In the genomic region with DNA sequence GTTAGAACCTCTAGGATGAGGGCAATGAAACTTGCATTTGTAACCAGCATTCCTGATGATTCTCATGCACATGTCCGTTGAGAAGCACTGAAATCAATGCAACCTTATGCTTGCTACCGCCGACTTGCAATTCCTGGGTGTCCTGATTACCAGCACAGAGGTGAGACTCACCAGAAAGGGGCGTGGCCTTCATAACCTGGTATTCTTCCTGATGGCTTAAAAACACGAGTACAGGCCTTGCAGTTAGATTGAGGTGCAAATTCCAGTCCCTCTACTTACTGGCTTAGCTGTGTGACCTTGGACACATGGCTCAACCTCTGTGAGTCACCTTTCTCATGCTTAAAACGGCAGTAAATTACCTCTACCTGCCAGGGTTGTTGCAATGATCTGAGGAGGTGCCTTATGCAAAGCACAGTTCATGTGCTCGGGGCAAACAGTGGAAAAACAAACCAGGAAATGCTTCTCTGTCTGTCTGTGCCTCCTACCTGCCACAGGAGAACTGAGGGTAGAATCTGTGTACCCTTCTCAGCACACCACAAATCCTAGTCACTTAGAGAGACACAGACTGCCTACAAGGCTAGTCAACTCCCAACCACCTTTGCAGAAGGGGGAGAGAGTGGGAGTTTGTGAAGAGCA, we compare ENCODE assay signal across 10 cellular contexts. TPM values are rescaled to one million over a fixed set of nuclear protein-coding genes. Genes with fewer than 3 reads are reported as not detected.
A peak's percentile ranks its signal among the peaks of the same experiment; 100 is the strongest.
DNase-seq lines count a peak whose midpoint lies in the region; ATAC-seq, FAIRE-seq and TF ChIP-seq lines count a peak whose summit lies in the region.
"Had no signal": no experiment of that assay in that cellular context is flagged by ENCODE, and none has a peak within 500 bp of the region (broad histone marks: within the 10 kb centered on the region; RNA-seq: fewer than 3 reads in every experiment).

No MANE protein-coding gene starts in this region.

- peaks cover 69% of the 10 kb centered on the region for H3K4me1 ChIP-seq in testis

- peak in 1 of 2 donors; percentile 11 for ATAC-seq in activated T-cell treated with anti-CD3 and anti-CD28 coated beads, Interleukin-2, amount 50 U/mL, for 72 hours (replicated peaks in 1 of 2)

- POLR2A ChIA-PET in GM10248 (lab: Yijun Ruan, JAX), result no interaction called here

- peak overlapping the region; percentile 0 to 49 for H3K4me3 Mint-ChIP-seq in activated T-cell treated with anti-CD3 and anti-CD28 coated beads, Interleukin-2, amount 50 U/mL, for 72 hours

- H3K27me3 Mint-ChIP-seq in activated T-cell treated with anti-CD3 and anti-CD28 coated beads, Interleukin-2, amount 50 U/mL, for 72 hours (ENCODE audit: low read depth), result no peaks in the 10 kb centered on the region

- intact Hi-C loops in testis (cut with DNase I; ENCODE audit: low total_unique reads), result no loop called here

- H3K27ac Mint-ChIP-seq in activated T-cell treated with anti-CD3 and anti-CD28 coated beads, Interleukin-2, amount 50 U/mL, for 72 hours, result peak overlapping the region; percentile 69

- no peak for DNase-seq in activated T-cell treated with anti-CD3 and anti-CD28 coated beads, Interleukin-2, amount 50 U/mL, for 72 hours
- DNase-seq in activated T-cell treated with anti-CD3 and anti-CD28 coated beads, Interleukin-2, amount 50 U/mL, for 48 hours, result no peak
- peak; percentile 23 for DNase-seq in activated CD4-positive, alpha-beta T cell treated with anti-CD3 and anti-CD28 coated beads, Interleukin-2, amount 50 U/mL, for 1 hour
- DNase-seq in islet precursor cell (peak; percentile 79), testis (no peak), epidermal melanocyte (ENCODE audit: insufficient read length, low spot score) (no peak), H54 (ENCODE audit: insufficient read length, low spot score) (no peak), GM10248 (ENCODE audit: extremely low spot score) (no peak)
- DNase-seq: substantia nigra had no signal

- 63 to 68% methylated on average over 7 of the region's 7 CpGs for WGBS in testis, 2 donors

- peak overlapping the region; percentile 31 to 39 for H3K27ac ChIP-seq in testis
- H3K27ac ChIP-seq: SJSA1 had no signal

- peaks cover 96% of the 10 kb centered on the region for H3K4me1 Mint-ChIP-seq in activated T-cell treated with anti-CD3 and anti-CD28 coated beads, Interleukin-2, amount 50 U/mL, for 72 hours (ENCODE audit: low read depth)

- TF ChIP-seq POLR2A in testis (IDR thresholded peaks at IDR 0.05) (no peak), H54 (IDR thresholded peaks at IDR 0.05; ENCODE audit: low read depth, low read length) (no peak)

- no peaks in the 10 kb centered on the region for H3K9me3 Mint-ChIP-seq in activated T-cell treated with anti-CD3 and anti-CD28 coated beads, Interleukin-2, amount 50 U/mL, for 72 hours

- no peaks in the 10 kb centered on the region for H3K36me3 ChIP-seq in testis (ENCODE audit: low read depth, missing control alignments)

- no peak for TF ChIP-seq CTCF in testis (IDR thresholded peaks at IDR 0.05)
- TF ChIP-seq CTCF in GM10248 (IDR thresholded peaks at IDR 0.05; ENCODE audit: control extremely low read depth, extremely low read depth, low read depth, missing control alignments), result no peak

- no peaks in the 10 kb centered on the region for H3K27me3 ChIP-seq in testis
- H3K27me3 ChIP-seq: SJSA1 had no signal

- no peak overlapping the region for H3K4me3 ChIP-seq in testis
- H3K4me3 ChIP-seq: SJSA1 had no signal

- CTCF ChIA-PET in GM10248 (lab: Yijun Ruan, JAX), result no interaction called here

- H3K36me3 Mint-ChIP-seq in activated T-cell treated with anti-CD3 and anti-CD28 coated beads, Interleukin-2, amount 50 U/mL, for 72 hours (ENCODE audit: insufficient read depth in 2 of 2), result peaks cover 7 to 9% of the 10 kb centered on the region in 2 donors

- no peaks in the 10 kb centered on the region for H3K9me3 ChIP-seq in testis
- H3K9me3 ChIP-seq: SJSA1 had no signal

- no peak for FAIRE-seq in H54 (lab: Jason Lieb, UNC)

RNA-seq across cellular contexts. Expression of a gene that starts 39.1 kb away (rescaled TPM):
- total RNA-seq in activated T-cell treated with anti-CD3 and anti-CD28 coated beads, Interleukin-2, amount 50 U/mL, for 72 hours, result 100 to 1,000 TPM; 159 to 193 TPM
- total RNA-seq in testis, result 100 to 1,000 TPM in 1 of 2 donors, 10 to 100 TPM in 1; 96.4 to 101 TPM
- 66.1 TPM for polyA plus RNA-seq in testis (ENCODE audit: insufficient read depth, low read depth, low replicate concordance)

Comparison
In these comparisons a context has a peak if more than half of its experiments do, and no peak if none do; other contexts are left out.
1. DNase-seq: peak in activated CD4-positive, alpha-beta T cell treated with anti-CD3 and anti-CD28 coated beads, Interleukin-2, amount 50 U/mL, for 1 hour (single experiment) and islet precursor cell (single experiment); none in activated T-cell treated with anti-CD3 and anti-CD28 coated beads, Interleukin-2, amount 50 U/mL, for 72 hours (0 of 2), activated T-cell treated with anti-CD3 and anti-CD28 coated beads, Interleukin-2, amount 50 U/mL, for 48 hours (0 of 2), testis (single experiment), epidermal melanocyte (single experiment), H54 (single experiment) and GM10248 (single experiment).